16 cellular contexts compared by ENCODE assay signal in the genomic region with DNA sequence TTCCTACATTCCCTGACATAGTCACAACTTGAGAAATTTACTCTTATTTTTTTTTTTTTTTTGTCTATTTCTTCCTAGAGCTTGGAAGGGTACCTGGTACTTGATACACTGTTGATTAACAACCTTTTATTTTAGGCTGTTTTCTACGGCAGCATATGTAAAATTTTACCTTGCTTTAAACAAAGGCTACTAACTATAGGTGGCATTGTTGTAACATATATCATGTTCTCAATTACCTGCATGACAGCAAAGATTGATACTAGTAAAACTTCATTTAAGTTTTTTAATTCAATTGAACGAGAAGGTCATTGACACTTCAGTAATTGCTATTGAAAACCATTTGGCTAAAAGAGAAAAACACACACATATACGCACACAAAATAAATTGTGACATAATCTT.
"Had no signal": no experiment of that assay in that cellular context is flagged by ENCODE, and none has a peak within 500 bp of the region (broad histone marks: within the 10 kb centered on the region; RNA-seq: fewer than 3 reads in every experiment).

No MANE protein-coding gene starts in this region.

- H3K27me3 Mint-ChIP-seq: activated naive CD8-positive, alpha-beta T cell; brain; naive B cell had no signal

- H3K36me3 ChIP-seq: tibial nerve had no signal

- H3K9me3 ChIP-seq: tibial nerve had no signal

- DNase-seq: activated gamma-delta T cell; activated T-cell treated with anti-CD3 and anti-CD28 coated beads, Interleukin-2, amount 50 U/mL, for 1 hour; amygdala; endodermal cell; glutamatergic neuron; left colon; naive B cell had no signal

- H3K4me3 Mint-ChIP-seq: activated naive CD8-positive, alpha-beta T cell; brain; endodermal cell; naive B cell; stimulated activated effector memory CD8-positive, alpha-beta T cell treated with anti-CD3 and anti-CD28 coated beads, Interleukin-12 subunit alpha, Interleukin-12 subunit beta, amount 100 ng/mL, for 72 hours had no signal

- H3K4me3 ChIP-seq: lung, skin epidermis, tibial nerve had no signal

- H3K27ac Mint-ChIP-seq: activated naive CD8-positive, alpha-beta T cell; brain; endodermal cell; naive B cell; stimulated activated effector memory CD8-positive, alpha-beta T cell treated with anti-CD3 and anti-CD28 coated beads, Interleukin-12 subunit alpha, Interleukin-12 subunit beta, amount 100 ng/mL, for 72 hours had no signal

- H3K9me3 Mint-ChIP-seq: endodermal cell had no signal

- H3K27ac ChIP-seq: parathyroid adenoma, skin epidermis, tibial nerve had no signal

- H3K4me1 ChIP-seq: parathyroid adenoma, tibial nerve had no signal

- H3K9ac ChIP-seq: parathyroid adenoma had no signal

- H3K36me3 Mint-ChIP-seq: activated naive CD8-positive, alpha-beta T cell; naive B cell; stimulated activated effector memory CD8-positive, alpha-beta T cell treated with anti-CD3 and anti-CD28 coated beads, Interleukin-12 subunit alpha, Interleukin-12 subunit beta, amount 100 ng/mL, for 72 hours had no signal

- H3K4me1 Mint-ChIP-seq: endodermal cell; naive B cell; stimulated activated effector memory CD8-positive, alpha-beta T cell treated with anti-CD3 and anti-CD28 coated beads, Interleukin-12 subunit alpha, Interleukin-12 subunit beta, amount 100 ng/mL, for 72 hours had no signal

- H3K27me3 ChIP-seq: tibial nerve had no signal

- ATAC-seq: activated CD4-positive, CD25-positive, alpha-beta regulatory T cell treated with anti-CD3 and anti-CD28 coated beads, Interleukin-2, amount 50 U/mL, for 24 hours; esophagus mucosa; left colon; stimulated activated effector memory CD8-positive, alpha-beta T cell treated with anti-CD3 and anti-CD28 coated beads, Interleukin-12 subunit alpha, Interleukin-12 subunit beta, amount 100 ng/mL, for 72 hours had no signal

- H2AFZ ChIP-seq: parathyroid adenoma had no signal
